ENCODE assay signal across 8 cellular contexts in the genomic region with DNA sequence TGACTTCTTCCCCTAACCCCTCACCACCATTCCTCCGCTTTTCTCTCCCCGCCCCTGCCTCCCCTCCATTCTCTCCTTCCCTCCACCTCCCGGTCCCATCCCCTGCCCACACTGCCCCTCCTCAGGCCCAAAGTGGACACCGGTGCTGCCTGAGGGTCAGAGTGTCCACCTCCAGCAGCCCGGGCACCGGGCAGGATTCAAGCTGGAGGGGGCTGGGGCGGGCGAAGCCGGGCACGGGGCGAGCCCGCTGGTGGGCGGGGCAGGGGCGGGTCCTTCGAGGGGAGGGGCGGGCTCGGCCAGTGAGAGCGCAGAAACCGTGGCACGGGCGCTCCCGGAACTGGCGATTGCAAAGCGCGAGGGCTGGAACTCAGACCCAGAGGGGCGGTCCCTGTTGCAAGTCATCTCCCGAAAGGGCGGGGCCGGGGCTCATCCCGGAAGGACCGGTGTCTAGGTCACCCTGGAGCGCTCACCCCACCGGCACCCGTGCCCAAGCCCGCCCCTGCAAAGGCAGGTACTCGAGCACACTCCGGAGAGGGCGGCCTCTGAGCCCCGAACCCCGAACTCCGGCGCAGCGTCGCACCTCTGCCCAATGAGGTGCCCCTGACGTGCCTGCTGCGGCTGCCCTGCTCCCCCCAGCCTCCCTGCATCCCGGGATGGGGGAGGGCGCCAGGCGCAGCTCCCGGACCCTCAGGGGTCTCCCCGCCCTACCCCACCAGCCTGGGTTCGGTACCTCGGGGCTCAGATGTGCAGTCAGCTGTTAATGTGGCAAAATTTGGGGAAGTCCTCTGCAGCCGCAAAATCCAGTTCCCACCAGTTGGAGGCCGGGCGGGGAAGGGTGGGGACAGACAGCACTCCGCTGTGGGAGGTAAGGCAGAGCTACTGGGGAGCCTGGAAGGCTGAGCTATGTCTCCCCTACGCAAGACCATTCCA. TPM values are rescaled to one million over a fixed set of nuclear protein-coding genes. Genes with fewer than 3 reads are reported as not detected.
DNase-seq lines count a peak whose midpoint lies in the region; ATAC-seq, FAIRE-seq and TF ChIP-seq lines count a peak whose summit lies in the region.

No MANE protein-coding gene starts in this region.

- peak; percentile 96 for DNase-seq in A673 (ENCODE audit: low spot score)
- DNase-seq in NCI-H2196 (lab: John Stamatoyannopoulos, UW; ENCODE audit: unreplicated experiment) = peak; percentile 97
- peak; percentile 97 for DNase-seq in WTC11 (ENCODE audit: low spot score)
- peak in 44 of 61 donors; percentile 7 to 75 (median 32) for DNase-seq in caudate nucleus (lab: John Stamatoyannopoulos, UW)
- DNase-seq in kidney = peak; percentile 99
- DNase-seq in stimulated activated CD4-positive, alpha-beta T cell treated with anti-CD3 and anti-CD28 coated beads, Interleukin-15, amount 100 ng/mL, for 24 hours = peak; percentile 99

- H3K4me1 Mint-ChIP-seq in WTC11 = peaks cover 30% of the 10 kb centered on the region

- peak overlapping the region; percentile 66 for H3K4me3 Mint-ChIP-seq in WTC11

- H3K9me3 ChIP-seq in A673 (ENCODE audit: low read depth, low read length, poor library complexity, severe bottlenecking) (no peaks in the 10 kb centered on the region), kidney (ENCODE audit: control insufficient read depth in 1 of 2, low read length in 2 of 2) (no peaks in the 10 kb centered on the region)

- no peaks in the 10 kb centered on the region for H3K27me3 ChIP-seq in A673 (replicated peaks; ENCODE audit: insufficient read depth, low read depth, low read length, poor library complexity)

- H3K36me3 ChIP-seq in A673 (ENCODE audit: insufficient read depth, low read length, poor library complexity, severe bottlenecking) (no peaks in the 10 kb centered on the region), kidney (ENCODE audit: control insufficient read depth in 1 of 2, insufficient read depth in 2 of 2, low read length in 2 of 2) (no peaks in the 10 kb centered on the region)

- peaks cover 19% of the 10 kb centered on the region for H3K9me3 Mint-ChIP-seq in WTC11

- intact Hi-C loops in A673 (cut with micrococcal nuclease; ENCODE audit: unreplicated experiment) (no loop called here), kidney (cut with DNase I) (no loop called here)

- H3K4me3 ChIP-seq in A673 (ENCODE audit: low read depth, low read length, poor library complexity, severe bottlenecking) = peak overlapping the region; percentile 65
- H3K4me3 ChIP-seq in kidney (ENCODE audit: low read length in 2 of 2) = peak overlapping the region; percentile 43 to 70

- H3K27ac ChIP-seq in A673 (ENCODE audit: low read depth, low read length, poor library complexity, severe bottlenecking) (peak overlapping the region; percentile 78), caudate nucleus (ENCODE audit: low read depth, low read length) (no peak overlapping the region), kidney (ENCODE audit: low read depth in 2 of 2, low read length in 2 of 2) (peak overlapping the region; percentile 82 to 83)

- POLR2A ChIA-PET in A673 (lab: Charles Lee; ENCODE audit: low non-redundant PET) = no interaction called here
- POLR2A ChIA-PET in WTC11 (lab: Charles Lee) = interaction anchor here (1.4 kb wide), 1 partner anchor 10 kb away, joined by 10 read pairs; no protein-coding TSS in a partner anchor

- peak overlapping the region in 1 of 2 donors; percentile 75 for H3K9ac ChIP-seq in kidney (ENCODE audit: low read length in 2 of 2)

- no peak overlapping the region for H3K27ac Mint-ChIP-seq in WTC11

- H3K4me1 ChIP-seq in A673 (ENCODE audit: insufficient read depth, low read length, poor library complexity, severe bottlenecking) = peaks cover 15% of the 10 kb centered on the region
- H3K4me1 ChIP-seq in kidney (ENCODE audit: control insufficient read depth in 1 of 2, insufficient read depth in 1 of 2, low read depth in 1 of 2, low read length in 2 of 2) = peaks cover 25 to 27% of the 10 kb centered on the region in 2 donors

- CTCF ChIA-PET in A673 (lab: Charles Lee) (interaction anchor here (0.6 kb wide), 2 partner anchors 149 to 190 kb away, joined by 5 to 10 read pairs; no protein-coding TSS in a partner anchor), WTC11 (lab: Charles Lee) (interaction anchor here (1.0 to 4.6 kb wide), 4 partner anchors 10 to 370 kb away, joined by 4 to 46 read pairs (median 15); a partner anchor contains a TSS)

- H3K36me3 Mint-ChIP-seq in WTC11 = peaks cover 24% of the 10 kb centered on the region

- peaks cover 59% of the 10 kb centered on the region for H3K27me3 Mint-ChIP-seq in WTC11 (ENCODE audit: low read depth)

- ATAC-seq in GM18858 (IDR thresholded peaks at IDR 0.05; ENCODE audit: unreplicated experiment) (peak; percentile 88), HG03064 (IDR thresholded peaks at IDR 0.05; ENCODE audit: low read depth, unreplicated experiment) (peak; percentile 83), WTC11 (peak; percentile 89)

- TF ChIP-seq CTCF in A673 (conservative IDR thresholded peaks at IDR 0.05; ENCODE audit: low read depth, low read length) (no peak), WTC11 (IDR thresholded peaks at IDR 0.05) (no peak), kidney (IDR thresholded peaks at IDR 0.05; ENCODE audit: borderline replicate concordance, extremely low read depth, insufficient read depth) (no peak)

- no peak for FAIRE-seq in kidney (lab: Jason Lieb, UNC)

- no TSS peak for BruUV-seq in A673 (replicated peaks; lab: Mats Ljungman, UMichigan)

TF ChIP-seq in WTC11, 78 proteins besides CTCF, POLR2A, EP300 and RAD21 (continues in another document):
- TF ChIP-seq, protein P1, sequence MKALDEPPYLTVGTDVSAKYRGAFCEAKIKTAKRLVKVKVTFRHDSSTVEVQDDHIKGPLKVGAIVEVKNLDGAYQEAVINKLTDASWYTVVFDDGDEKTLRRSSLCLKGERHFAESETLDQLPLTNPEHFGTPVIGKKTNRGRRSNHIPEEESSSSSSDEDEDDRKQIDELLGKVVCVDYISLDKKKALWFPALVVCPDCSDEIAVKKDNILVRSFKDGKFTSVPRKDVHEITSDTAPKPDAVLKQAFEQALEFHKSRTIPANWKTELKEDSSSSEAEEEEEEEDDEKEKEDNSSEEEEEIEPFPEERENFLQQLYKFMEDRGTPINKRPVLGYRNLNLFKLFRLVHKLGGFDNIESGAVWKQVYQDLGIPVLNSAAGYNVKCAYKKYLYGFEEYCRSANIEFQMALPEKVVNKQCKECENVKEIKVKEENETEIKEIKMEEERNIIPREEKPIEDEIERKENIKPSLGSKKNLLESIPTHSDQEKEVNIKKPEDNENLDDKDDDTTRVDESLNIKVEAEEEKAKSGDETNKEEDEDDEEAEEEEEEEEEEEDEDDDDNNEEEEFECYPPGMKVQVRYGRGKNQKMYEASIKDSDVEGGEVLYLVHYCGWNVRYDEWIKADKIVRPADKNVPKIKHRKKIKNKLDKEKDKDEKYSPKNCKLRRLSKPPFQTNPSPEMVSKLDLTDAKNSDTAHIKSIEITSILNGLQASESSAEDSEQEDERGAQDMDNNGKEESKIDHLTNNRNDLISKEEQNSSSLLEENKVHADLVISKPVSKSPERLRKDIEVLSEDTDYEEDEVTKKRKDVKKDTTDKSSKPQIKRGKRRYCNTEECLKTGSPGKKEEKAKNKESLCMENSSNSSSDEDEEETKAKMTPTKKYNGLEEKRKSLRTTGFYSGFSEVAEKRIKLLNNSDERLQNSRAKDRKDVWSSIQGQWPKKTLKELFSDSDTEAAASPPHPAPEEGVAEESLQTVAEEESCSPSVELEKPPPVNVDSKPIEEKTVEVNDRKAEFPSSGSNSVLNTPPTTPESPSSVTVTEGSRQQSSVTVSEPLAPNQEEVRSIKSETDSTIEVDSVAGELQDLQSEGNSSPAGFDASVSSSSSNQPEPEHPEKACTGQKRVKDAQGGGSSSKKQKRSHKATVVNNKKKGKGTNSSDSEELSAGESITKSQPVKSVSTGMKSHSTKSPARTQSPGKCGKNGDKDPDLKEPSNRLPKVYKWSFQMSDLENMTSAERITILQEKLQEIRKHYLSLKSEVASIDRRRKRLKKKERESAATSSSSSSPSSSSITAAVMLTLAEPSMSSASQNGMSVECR (CRISPR knock-in tag; IDR thresholded peaks at IDR 0.05; ENCODE audit: borderline replicate concordance) = no peak
- TF ChIP-seq, protein P2, sequence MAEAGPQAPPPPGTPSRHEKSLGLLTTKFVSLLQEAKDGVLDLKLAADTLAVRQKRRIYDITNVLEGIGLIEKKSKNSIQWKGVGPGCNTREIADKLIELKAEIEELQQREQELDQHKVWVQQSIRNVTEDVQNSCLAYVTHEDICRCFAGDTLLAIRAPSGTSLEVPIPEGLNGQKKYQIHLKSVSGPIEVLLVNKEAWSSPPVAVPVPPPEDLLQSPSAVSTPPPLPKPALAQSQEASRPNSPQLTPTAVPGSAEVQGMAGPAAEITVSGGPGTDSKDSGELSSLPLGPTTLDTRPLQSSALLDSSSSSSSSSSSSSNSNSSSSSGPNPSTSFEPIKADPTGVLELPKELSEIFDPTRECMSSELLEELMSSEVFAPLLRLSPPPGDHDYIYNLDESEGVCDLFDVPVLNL (CRISPR knock-in tag; IDR thresholded peaks at IDR 0.05; ENCODE audit: borderline replicate concordance, low read depth) = no peak
- TF ChIP-seq, protein P3, sequence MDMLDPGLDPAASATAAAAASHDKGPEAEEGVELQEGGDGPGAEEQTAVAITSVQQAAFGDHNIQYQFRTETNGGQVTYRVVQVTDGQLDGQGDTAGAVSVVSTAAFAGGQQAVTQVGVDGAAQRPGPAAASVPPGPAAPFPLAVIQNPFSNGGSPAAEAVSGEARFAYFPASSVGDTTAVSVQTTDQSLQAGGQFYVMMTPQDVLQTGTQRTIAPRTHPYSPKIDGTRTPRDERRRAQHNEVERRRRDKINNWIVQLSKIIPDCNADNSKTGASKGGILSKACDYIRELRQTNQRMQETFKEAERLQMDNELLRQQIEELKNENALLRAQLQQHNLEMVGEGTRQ (CRISPR knock-in tag; IDR thresholded peaks at IDR 0.05) = 0 out of 2 replicates have a peak, but pooled peaks have one; percentile 14
- TF ChIP-seq GABPB1 (CRISPR knock-in tag; IDR thresholded peaks at IDR 0.05) = no peak
- TF ChIP-seq ZNF423 (CRISPR knock-in tag; IDR thresholded peaks at IDR 0.05) = no peak

RNA-seq across cellular contexts. Expression of a gene that starts 16.5 kb away (rescaled TPM):
- 2.9 and 3.5 TPM in 2 replicates for total RNA-seq in A673 (2021)
- 25.0 to 35.0 TPM (median 32.4 TPM) in 3 replicates for total RNA-seq in WTC11 (2021)
- total RNA-seq in kidney = 54.8 TPM
- polyA plus RNA-seq in kidney (ENCODE audit: insufficient read depth, low read depth, low replicate concordance) = 192 TPM

RNA-seq across cellular contexts. Expression of a gene that starts 27.1 kb away (rescaled TPM):
- total RNA-seq in A673 (2021) (25.0 and 33.7 TPM in 2 replicates), WTC11 (2021) (9.4 to 11.0 TPM (median 9.6 TPM) in 3 replicates), kidney (19.7 TPM)
- polyA plus RNA-seq in kidney (ENCODE audit: insufficient read depth, low read depth, low replicate concordance) = 9.0 TPM

Comparison
In these comparisons a context has a peak if more than half of its experiments do, and no peak if none do; other contexts are left out.
1. DNase-seq: peak in every context shown above with its lines; median percentile 99 in kidney; 99 in stimulated activated CD4-positive, alpha-beta T cell treated with anti-CD3 and anti-CD28 coated beads, Interleukin-15, amount 100 ng/mL, for 24 hours; 97 in NCI-H2196; 97 in WTC11; 96 in A673; 32 in caudate nucleus.